ENCODE assay signal across 9 cellular contexts in the genomic region with DNA sequence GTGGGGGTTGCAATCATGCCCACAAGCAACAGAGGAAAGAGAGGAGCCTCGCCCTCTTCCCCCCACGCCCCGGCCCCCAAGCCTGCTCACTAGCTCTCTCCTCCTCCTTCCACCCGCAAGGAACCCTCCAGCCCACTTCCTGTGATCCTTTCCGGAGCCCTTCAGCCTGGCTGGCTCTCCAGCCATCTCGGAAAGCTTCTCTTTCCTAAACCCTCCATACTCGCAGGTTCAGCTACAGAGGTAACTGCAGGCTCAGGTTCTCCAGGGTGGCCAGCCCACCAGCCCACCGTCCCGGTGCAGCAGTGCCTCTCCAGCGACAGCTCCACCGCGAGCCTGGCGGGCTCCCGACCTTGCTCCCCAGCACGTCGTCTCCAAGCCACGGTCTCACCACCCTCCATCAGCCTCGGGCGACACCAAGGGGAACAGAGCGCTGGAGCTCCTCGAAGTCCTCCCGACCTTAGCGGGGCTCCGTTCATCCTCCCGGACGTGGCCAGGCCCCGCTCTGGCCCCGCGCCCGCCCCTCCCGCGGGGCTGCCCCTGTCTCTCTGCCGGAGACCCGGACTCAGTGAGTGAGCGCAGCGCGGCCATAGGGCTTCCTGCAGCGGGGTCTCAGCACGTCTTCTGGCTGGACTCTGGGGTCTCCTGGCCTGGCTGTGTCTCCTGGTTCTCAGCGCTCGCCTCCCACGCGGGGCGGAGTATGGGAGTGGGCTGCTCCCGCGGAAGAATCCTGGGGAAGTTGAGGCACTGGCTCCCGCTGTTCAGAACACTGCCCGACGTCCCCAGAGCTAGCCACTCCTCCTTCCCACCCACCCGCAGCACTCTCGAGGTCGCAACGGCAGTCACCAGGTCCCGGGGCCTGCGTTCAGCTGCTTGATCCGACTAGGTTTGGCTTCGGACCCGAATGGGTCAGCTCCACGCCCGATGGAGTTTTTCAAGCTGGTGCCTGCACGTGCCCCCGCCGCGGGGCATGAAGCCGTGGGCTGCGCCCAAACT. TPM values are rescaled to one million over a fixed set of nuclear protein-coding genes. Genes with fewer than 3 reads are reported as not detected.
DNase-seq lines count a peak whose midpoint lies in the region; TF ChIP-seq lines count a peak whose summit lies in the region.
"Had no signal": no experiment of that assay in that cellular context is flagged by ENCODE, and none has a peak within 500 bp of the region (broad histone marks: within the 10 kb centered on the region; RNA-seq: fewer than 3 reads in every experiment).

No MANE protein-coding gene starts in this region.

- DNase-seq in NCI-H1092 treated with DMSO at 0.1 percent for 48 hours (lab: John Stamatoyannopoulos, UW) (peak; percentile 8), NCI-H1092 (lab: John Stamatoyannopoulos, UW) (no peak), erythroblast (lab: John Stamatoyannopoulos, UW) (peak; percentile 54 to 59), type B pancreatic cell (ENCODE audit: extremely low spot score, unreplicated experiment) (no peak), amniotic stem cell (lab: John Stamatoyannopoulos, UW) (no peak), HPDE6-E6E7 (ENCODE audit: extremely low spot score) (no peak)

- TF ChIP-seq CTCF in WI38 (IDR thresholded peaks at IDR 0.05; ENCODE audit: low read depth, low read length) (no peak), type B pancreatic cell (conservative IDR thresholded peaks at IDR 0.05) (no peak)

- H3K27me3 ChIP-seq in muscle layer of duodenum (ENCODE audit: low read depth, low read length) = peaks cover 3% of the 10 kb centered on the region

- H3K4me3 ChIP-seq in WI38 (ENCODE audit: low read depth, low read length) (peak overlapping the region; percentile 51), muscle layer of duodenum (ENCODE audit: low read depth in 1 of 2, low read length in 2 of 2) (peak overlapping the region; percentile 66 to 73)

- H3K36me3 ChIP-seq in muscle layer of duodenum (ENCODE audit: control insufficient read depth in 1 of 2, insufficient read depth in 2 of 2, low read length in 2 of 2) = no peaks in the 10 kb centered on the region

- peaks cover 0 to 12% of the 10 kb centered on the region in 2 donors for H3K4me1 ChIP-seq in muscle layer of duodenum (ENCODE audit: control insufficient read depth in 1 of 2, insufficient read depth in 2 of 2, low read length in 2 of 2)

- peak overlapping the region; percentile 79 for H3K4me3 Mint-ChIP-seq in type B pancreatic cell

- no peaks in the 10 kb centered on the region for H3K36me3 Mint-ChIP-seq in type B pancreatic cell

- no peak for TF ChIP-seq POLR2A in erythroblast (IDR thresholded peaks at IDR 0.05; ENCODE audit: low read length)

- no peaks in the 10 kb centered on the region for H3K9me3 ChIP-seq in muscle layer of duodenum (ENCODE audit: control insufficient read depth in 1 of 2, low read length in 2 of 2)

- no peak overlapping the region for H3K27ac ChIP-seq in muscle layer of duodenum (ENCODE audit: low read length)
- H3K27ac ChIP-seq: 22Rv1 had no signal

- H3K4me1 Mint-ChIP-seq in type B pancreatic cell (ENCODE audit: unreplicated experiment) = no peaks in the 10 kb centered on the region

- peaks cover 45% of the 10 kb centered on the region for H3K27me3 Mint-ChIP-seq in type B pancreatic cell

- H3K9me3 Mint-ChIP-seq in type B pancreatic cell = no peaks in the 10 kb centered on the region

- no peak overlapping the region for H3K27ac Mint-ChIP-seq in type B pancreatic cell

RNA-seq across cellular contexts. Expression of gene ODF4, which starts 12.8 kb away (rescaled TPM):
- total RNA-seq in type B pancreatic cell (ENCODE audit: low replicate concordance) = not detected in 2 replicates

RNA-seq across cellular contexts. Expression of gene ARHGEF15, which starts 16.8 kb away (rescaled TPM):
- 0.24 TPM in 1 of 2 replicates, not detected in the other for total RNA-seq in type B pancreatic cell (ENCODE audit: low replicate concordance)

RNA-seq across cellular contexts. Expression of gene SLC25A35, which starts 31.7 kb away (rescaled TPM):
- total RNA-seq in type B pancreatic cell (ENCODE audit: low replicate concordance) = 4.0 and 5.6 TPM in 2 replicates

RNA-seq across cellular contexts. Expression of gene RANGRF, which starts 38.4 kb away (rescaled TPM):
- total RNA-seq in type B pancreatic cell (ENCODE audit: low replicate concordance) = 21.9 and 30.9 TPM in 2 replicates

Comparison
In these comparisons a context has a peak if more than half of its experiments do, and no peak if none do; other contexts are left out.
1. DNase-seq: peak in NCI-H1092 treated with DMSO at 0.1 percent for 48 hours (single experiment) and erythroblast (2 of 2); none in NCI-H1092 (single experiment), type B pancreatic cell (single experiment), amniotic stem cell (single experiment) and HPDE6-E6E7 (single experiment).